ENCODE assay signal across 12 cellular contexts in genomic region chr9:14345586-14346237, GRCh38. TPM values are rescaled to one million over a fixed set of nuclear protein-coding genes. Genes with fewer than 3 reads are reported as not detected.
A peak's percentile ranks its signal among the peaks of the same experiment; 100 is the strongest.
DNase-seq lines count a peak whose midpoint lies in the region; ATAC-seq and TF ChIP-seq lines count a peak whose summit lies in the region.
"Had no signal": no experiment of that assay in that cellular context is flagged by ENCODE, and none has a peak within 500 bp of the region (broad histone marks: within the 10 kb centered on the region; RNA-seq: fewer than 3 reads in every experiment).

No MANE protein-coding gene starts in this region.

- H3K4me1 ChIP-seq in right cardiac atrium (ENCODE audit: control insufficient read depth, insufficient read depth, low read length) (peaks cover 9% of the 10 kb centered on the region), psoas muscle (peaks cover 22% of the 10 kb centered on the region), right lobe of liver (peaks cover 0 to 31% (median 10%) of the 10 kb centered on the region in 4 donors)

- ATAC-seq in right cardiac atrium, result no peak
- ATAC-seq in psoas muscle, result peak in 1 of 4 donors; percentile 18
- ATAC-seq in right lobe of liver, result no peak

- H3K4me3 ChIP-seq in right cardiac atrium (ENCODE audit: low read length) (peak overlapping the region; percentile 33), psoas muscle (peak overlapping the region; percentile 8), right lobe of liver (no peak overlapping the region)

- H3K27me3 ChIP-seq in right cardiac atrium (ENCODE audit: control insufficient read depth, insufficient read depth), result no peaks in the 10 kb centered on the region
- no peaks in the 10 kb centered on the region for H3K27me3 ChIP-seq in psoas muscle (ENCODE audit: insufficient read depth in 3 of 3, low read length in 2 of 3)
- H3K27me3 ChIP-seq in right lobe of liver, result peaks cover 3 to 49% of the 10 kb centered on the region in 2 donors

- intact Hi-C loops in Calu3 (cut with micrococcal nuclease; ENCODE audit: unreplicated experiment), result no loop called here
- intact Hi-C loops in right cardiac atrium (cut with DNase I), result loop anchor here in 1 of 4 donors (2.0 kb wide), 1 partner anchor 23 kb away; no protein-coding TSS in a partner anchor
- intact Hi-C loops in psoas muscle (cut with DNase I), result loop anchor here in 1 of 2 donors (10.0 kb wide), 1 partner anchor 321 kb away; no protein-coding TSS in a partner anchor
- intact Hi-C loops in right lobe of liver (cut with DNase I), result no loop called here

- in situ Hi-C loops in GM13977 (cut with MboI; ENCODE audit: low pct_unique_long_range_greater_than_20kb, low sequenced_read_pairs, unreplicated experiment), result no loop called here

- H3K4me3 Mint-ChIP-seq in Calu3 (ENCODE audit: low read depth, unreplicated experiment), result no peak overlapping the region

- WGBS in right cardiac atrium, result 54% methylated on average over 40 of the region's 40 CpGs
- whole genome bisulfite sequencing in psoas muscle, 3 donors, result 81 to 90% (median 83%) methylated on average over 39 to 40 of the region's 40 CpGs
- 26% methylated on average over 15 of the region's 40 CpGs for WGBS in right lobe of liver (ENCODE audit: insufficient coverage, low coverage, low lambda C conversion rate, missing lambda C conversion rate)

- no peaks in the 10 kb centered on the region for H3K4me1 Mint-ChIP-seq in Calu3 (ENCODE audit: low read depth, unreplicated experiment)

- H3K9me3 Mint-ChIP-seq in Calu3 (ENCODE audit: low read depth, unreplicated experiment), result no peaks in the 10 kb centered on the region

- TF ChIP-seq CTCF in Calu3 (IDR thresholded peaks at IDR 0.05; ENCODE audit: unreplicated experiment) (no peak), psoas muscle (IDR thresholded peaks at IDR 0.05) (no peak), GM13977 (IDR thresholded peaks at IDR 0.05; ENCODE audit: extremely low read depth, insufficient read depth, missing control alignments) (no peak), right lobe of liver (IDR thresholded peaks at IDR 0.05) (no peak)

- DNase-seq in Calu3 (no peak), right cardiac atrium (peak; percentile 38 to 73 (median 70)), psoas muscle (peak; percentile 31 to 52), MV-4-11 (lab: John Stamatoyannopoulos, UW) (no peak), GM13977 (ENCODE audit: low spot score) (no peak), NCI-H2081 (lab: John Stamatoyannopoulos, UW) (no peak), right lobe of liver (no peak)
- DNase-seq: activated CD8-positive, alpha-beta memory T cell treated with anti-CD3 and anti-CD28 coated beads for 24 hours; NCI-H1436; T1000; transverse colon had no signal

- peaks cover 15% of the 10 kb centered on the region for H3K36me3 Mint-ChIP-seq in Calu3 (ENCODE audit: insufficient read depth, unreplicated experiment)

- CTCF ChIA-PET in Calu3 (lab: Charles Lee), result no interaction called here

- H3K27ac ChIP-seq in angular gyrus (ENCODE audit: low read depth, low read length) (peak overlapping the region; percentile 67), right cardiac atrium (ENCODE audit: low read length) (peak overlapping the region; percentile 97), psoas muscle (peak overlapping the region; percentile 83), right lobe of liver (no peak overlapping the region)

- peak overlapping the region; percentile 16 for H3K27ac Mint-ChIP-seq in Calu3 (ENCODE audit: unreplicated experiment)

- no peaks in the 10 kb centered on the region for H3K27me3 Mint-ChIP-seq in Calu3 (ENCODE audit: unreplicated experiment)

- H3K9me3 ChIP-seq in right cardiac atrium (ENCODE audit: control insufficient read depth, low read length) (no peaks in the 10 kb centered on the region), psoas muscle (no peaks in the 10 kb centered on the region), right lobe of liver (no peaks in the 10 kb centered on the region)
- H3K9me3 ChIP-seq: transverse colon had no signal

- BruUV-seq in Calu3 (replicated peaks; lab: Mats Ljungman, UMichigan), result no TSS peak

- TF ChIP-seq POLR2A in right lobe of liver (IDR thresholded peaks at IDR 0.05), result no peak

- H3K36me3 ChIP-seq in psoas muscle (ENCODE audit: insufficient read depth in 1 of 2, low read depth in 1 of 2) (no peaks in the 10 kb centered on the region), right lobe of liver (no peaks in the 10 kb centered on the region)
- H3K36me3 ChIP-seq: transverse colon had no signal

RNA-seq across cellular contexts. Expression of gene NFIB, which starts 31.8 kb away (rescaled TPM):
- total RNA-seq in Calu3 (2022), result 75.8 and 76.2 TPM in 2 replicates
- total RNA-seq in right cardiac atrium, result 100 to 1,000 TPM; 125 to 143 (median 134) TPM
- 22.5 TPM for polyA plus RNA-seq in right cardiac atrium
- total RNA-seq in psoas muscle, result 10 to 100 TPM; 35.0 to 65.1 (median 47.3) TPM
- 10 to 100 TPM in 1 of 3 donors, 1 to 10 TPM in 2; 5.8 to 17.1 (median 6.1) TPM for polyA plus RNA-seq in psoas muscle
- 10 to 100 TPM; 23.0 to 45.3 (median 39.6) TPM for total RNA-seq in right lobe of liver

Comparison
In these comparisons a context has a peak if more than half of its experiments do, and no peak if none do; other contexts are left out.
1. DNase-seq: peak in right cardiac atrium (3 of 3) and psoas muscle (2 of 2); none in Calu3 (single experiment), MV-4-11 (single experiment), GM13977 (single experiment), NCI-H2081 (0 of 2) and right lobe of liver (0 of 3).
2. H3K27ac ChIP-seq: peak in angular gyrus (single experiment), right cardiac atrium (single experiment) and psoas muscle (single experiment); none in right lobe of liver (0 of 3).
3. H3K4me3 ChIP-seq: peak in right cardiac atrium (single experiment) and psoas muscle (single experiment); none in right lobe of liver (0 of 3).